In genomic region chr5:154038604-154039457, GRCh38 we compare ENCODE assay signal across 8 cellular contexts. TPM values are rescaled to one million over a fixed set of nuclear protein-coding genes. Genes with fewer than 3 reads are reported as not detected.
DNase-seq lines count a peak whose midpoint lies in the region; ATAC-seq and TF ChIP-seq lines count a peak whose summit lies in the region.

TSS of gene FAM114A2 (minus strand) at chr5:154038910. CDS start at chr5:154034953, 3,957 bp downstream.
TSS of gene MFAP3 (plus strand) at chr5:154038967. CDS start at chr5:154049723, 10,756 bp downstream.

- DNase-seq in CMK (ENCODE audit: low read depth) = peak; percentile 44
- peak; percentile 97 for DNase-seq in HPDE6-E6E7 (ENCODE audit: extremely low spot score)
- DNase-seq in NK-92 (lab: John Stamatoyannopoulos, UW; ENCODE audit: unreplicated experiment) = peak; percentile 50
- DNase-seq in activated CD8-positive, alpha-beta memory T cell treated with anti-CD3 and anti-CD28 coated beads for 1 hour (ENCODE audit: extremely low read depth in 1 of 2, low read depth in 1 of 2) = peak; percentile 74 to 79
- DNase-seq in effector CD4-positive, alpha-beta T cell = peak; percentile 81
- DNase-seq in lung (ENCODE audit: low spot score) = peak; percentile 92
- DNase-seq in stimulated activated CD4-positive, alpha-beta T cell treated with anti-CD3 and anti-CD28 coated beads, TNF-alpha, amount 100 ng/mL, for 24 hours (ENCODE audit: low read depth in 3 of 3) = peak; percentile 77 to 89 (median 82)

- WGBS in lung, 2 donors = 1% methylated on average over 60 of the region's 60 CpGs

- H3K4me3 ChIP-seq in lung = peak within 1 kb of the TSS; percentile 76

- no peaks in the 10 kb centered on the region for H3K9me3 ChIP-seq in lung (ENCODE audit: control insufficient read depth in 2 of 2, insufficient read depth in 1 of 2, low read length in 1 of 2)

- ATAC-seq in GM19467 (IDR thresholded peaks at IDR 0.05; ENCODE audit: unreplicated experiment) (peak; percentile 98), lung (ENCODE audit: insufficient read depth, low FRiP score) (peak; percentile 99)

- no peak for TF ChIP-seq CTCF in lung (IDR thresholded peaks at IDR 0.05; ENCODE audit: control extremely low read depth, extremely low read depth)

- peaks cover 2 to 23% of the 10 kb centered on the region in 2 donors for H3K4me1 ChIP-seq in lung (ENCODE audit: control insufficient read depth in 2 of 2, insufficient read depth in 2 of 2, low read length in 2 of 2)

- no peaks in the 10 kb centered on the region for H3K27me3 ChIP-seq in lung (ENCODE audit: control insufficient read depth, insufficient read depth)

- no peaks in the 10 kb centered on the region for H3K36me3 ChIP-seq in lung (ENCODE audit: control insufficient read depth in 2 of 2, insufficient read depth in 2 of 2, low read length in 2 of 2)

- peak within 1 kb of the TSS; percentile 87 to 91 for H3K27ac ChIP-seq in lung (ENCODE audit: low read depth in 1 of 2, low read length in 1 of 2)

RNA-seq across cellular contexts. Expression of gene FAM114A2, which starts in this region (rescaled TPM):
- total RNA-seq in lung = 10 to 100 TPM; 35.0 to 49.7 TPM
- 10 to 100 TPM in 1 of 2 donors, 1 to 10 TPM in 1; 7.3 to 18.3 TPM for polyA plus RNA-seq in lung

RNA-seq across cellular contexts. Expression of gene MFAP3, which starts in this region (rescaled TPM):
- 10 to 100 TPM; 31.5 to 60.7 TPM for total RNA-seq in lung
- 10 to 100 TPM in 1 of 2 donors, 1 to 10 TPM in 1; 1.6 to 28.7 TPM for polyA plus RNA-seq in lung

Comparison
In these comparisons a context has a peak if more than half of its experiments do, and no peak if none do; other contexts are left out.
1. Peak in every context shown above with its lines: DNase-seq, ATAC-seq, H3K4me3 ChIP-seq and H3K27ac ChIP-seq.
2. DNase-seq: peak in every context shown above with its lines; median percentile 97 in HPDE6-E6E7; 92 in lung; 82 in stimulated activated CD4-positive, alpha-beta T cell treated with anti-CD3 and anti-CD28 coated beads, TNF-alpha, amount 100 ng/mL, for 24 hours; 81 in effector CD4-positive, alpha-beta T cell; 76 in activated CD8-positive, alpha-beta memory T cell treated with anti-CD3 and anti-CD28 coated beads for 1 hour; 50 in NK-92; 44 in CMK.